ENCODE assay signal across 8 cellular contexts in the genomic region with DNA sequence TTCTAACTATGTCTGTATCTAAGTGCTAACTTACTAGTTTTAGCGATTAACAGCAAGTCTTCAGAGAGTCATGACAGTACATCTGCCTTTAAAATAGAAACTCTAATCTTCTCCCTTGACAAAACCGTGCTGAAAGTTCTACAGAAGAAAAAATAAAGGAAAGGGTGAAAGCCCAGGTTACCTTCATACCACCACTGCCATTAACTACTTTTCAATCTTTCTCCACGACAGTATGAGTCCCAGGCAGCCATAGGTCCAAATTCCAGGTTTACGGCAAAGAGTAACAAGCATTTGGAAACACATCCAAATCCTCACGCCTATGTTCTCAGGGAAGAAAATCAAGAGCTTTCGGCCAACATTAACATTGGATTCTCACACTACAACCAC. TPM values are rescaled to one million over a fixed set of nuclear protein-coding genes. Genes with fewer than 3 reads are reported as not detected.
A peak's percentile ranks its signal among the peaks of the same experiment; 100 is the strongest.
DNase-seq lines count a peak whose midpoint lies in the region; ATAC-seq and TF ChIP-seq lines count a peak whose summit lies in the region.

No MANE protein-coding gene starts in this region.

- intact Hi-C loops in left ventricle myocardium inferior (cut with micrococcal nuclease) (no loop called here), Right ventricle myocardium inferior (cut with DNase I) (loop anchor here (5.0 to 10.0 kb wide), 3 partner anchors 44 to 246 kb away; partner anchors contain the start of gene SLC16A2)

- H3K36me3 ChIP-seq in left ventricle myocardium inferior = no peaks in the 10 kb centered on the region

- H3K4me3 ChIP-seq in left ventricle myocardium inferior (peak overlapping the region; percentile 75), astrocyte of the cerebellum (ENCODE audit: low read depth, low read length) (peak overlapping the region; percentile 67)

- H3K27me3 Mint-ChIP-seq in memory B cell = no peaks in the 10 kb centered on the region

- TF ChIP-seq CTCF in left ventricle myocardium inferior (IDR thresholded peaks at IDR 0.05; ENCODE audit: borderline replicate concordance) (no peak), astrocyte of the cerebellum (IDR thresholded peaks at IDR 0.05; ENCODE audit: low read depth, low read length, missing control alignments) (no peak)

- peaks cover 28% of the 10 kb centered on the region for H3K4me1 ChIP-seq in left ventricle myocardium inferior

- DNase-seq in left ventricle myocardium inferior = no peak
- no peak for DNase-seq in Right ventricle myocardium inferior (ENCODE audit: missing footprints)
- no peak for DNase-seq in astrocyte of the cerebellum (ENCODE audit: low read depth)
- DNase-seq in memory B cell (ENCODE audit: low spot score in 2 of 2) = no peak
- no peak for DNase-seq in DMS 273 (lab: John Stamatoyannopoulos, UW; ENCODE audit: unreplicated experiment)

- peak overlapping the region; percentile 87 for H3K27ac Mint-ChIP-seq in memory B cell

- no peak for ATAC-seq in Right ventricle myocardium inferior
- no peak for ATAC-seq in memory B cell (ENCODE audit: low read depth)
- ATAC-seq in HG03025 (IDR thresholded peaks at IDR 0.05; ENCODE audit: low FRiP score, unreplicated experiment) = no peak
- ATAC-seq in HG03135 (IDR thresholded peaks at IDR 0.05; ENCODE audit: unreplicated experiment) = no peak
- no peak for ATAC-seq in HG02763 (IDR thresholded peaks at IDR 0.05; ENCODE audit: unreplicated experiment)

- in situ Hi-C loops in astrocyte of the cerebellum (cut with HindIII; ENCODE audit: low sequenced_read_pairs) = no loop called here

- no peaks in the 10 kb centered on the region for H3K27me3 ChIP-seq in left ventricle myocardium inferior (ENCODE audit: low read depth)

- H3K36me3 Mint-ChIP-seq in memory B cell = peaks cover 2% of the 10 kb centered on the region

- H3K4me3 Mint-ChIP-seq in memory B cell = peak overlapping the region; percentile 98

- peaks cover 8% of the 10 kb centered on the region for H3K4me1 Mint-ChIP-seq in memory B cell

- no peaks in the 10 kb centered on the region for H3K9me3 Mint-ChIP-seq in memory B cell

- no peaks in the 10 kb centered on the region for H3K9me3 ChIP-seq in left ventricle myocardium inferior (replicated peaks)

- peak overlapping the region; percentile 93 for H3K27ac ChIP-seq in left ventricle myocardium inferior (replicated peaks)

RNA-seq across cellular contexts. Expression of gene ZCCHC13, which starts 12.4 kb away (rescaled TPM):
- total RNA-seq in left ventricle myocardium inferior (not detected), Right ventricle myocardium inferior (not detected)
